8 cellular contexts compared by ENCODE assay signal in genomic region chr6:170554086-170554887, GRCh38. TPM values are rescaled to one million over a fixed set of nuclear protein-coding genes. Genes with fewer than 3 reads are reported as not detected.
A peak's percentile ranks its signal among the peaks of the same experiment; 100 is the strongest.
DNase-seq lines count a peak whose midpoint lies in the region; ATAC-seq and TF ChIP-seq lines count a peak whose summit lies in the region.

TSS of gene TBP (plus strand) at chr6:170554369. CDS start at chr6:170557030, 2,661 bp downstream.

- peaks cover 11 to 36% (median 22%) of the 10 kb centered on the region in 4 donors for H3K4me1 Mint-ChIP-seq in CD4-positive, alpha-beta memory T cell
- peaks cover 40% of the 10 kb centered on the region for H3K4me1 Mint-ChIP-seq in activated CD4-positive, alpha-beta memory T cell treated with anti-CD3 and anti-CD28 coated beads for 36 hours (ENCODE audit: low read depth)

- ATAC-seq in GM19455 (IDR thresholded peaks at IDR 0.05; ENCODE audit: unreplicated experiment), result peak; percentile 97

- intact Hi-C loops in CD4-positive, alpha-beta memory T cell (cut with micrococcal nuclease), result loop anchor here (1.0 kb wide), 5 partner anchors 30 to 852 kb away; partner anchors contain the start of genes C6orf120, DYNLT2, ERMARD and FAM120B
- intact Hi-C loops in activated CD4-positive, alpha-beta memory T cell treated with anti-CD3 and anti-CD28 coated beads for 36 hours (cut with micrococcal nuclease), result loop anchor here (1.0 kb wide), 5 partner anchors 30 to 852 kb away; partner anchors contain the start of genes C6orf120, DYNLT2, ERMARD and FAM120B

- CTCF ChIA-PET in CD4-positive, alpha-beta memory T cell (lab: Charles Lee; ENCODE audit: partially characterized antibody), result interaction anchor here (1.0 to 1.6 kb wide), 2 partner anchors 24 to 30 kb away, joined by 4 to 6 read pairs; partner anchors contain the start of gene PDCD2
- CTCF ChIA-PET in activated CD4-positive, alpha-beta memory T cell treated with anti-CD3 and anti-CD28 coated beads for 36 hours (lab: Charles Lee), result interaction anchor here (0.6 to 2.3 kb wide), 4 partner anchors 9 to 803 kb away, joined by 3 to 12 read pairs (median 4); partner anchors contain the start of genes DYNLT2, ERMARD and PDCD2

- TF ChIP-seq RAD21 in liver (IDR thresholded peaks at IDR 0.05), result peak in 1 of 2 donors; percentile 12

- POLR2A ChIA-PET in CD4-positive, alpha-beta memory T cell (lab: Charles Lee; ENCODE audit: partially characterized antibody), result interaction anchor here (0.9 to 4.1 kb wide), 15 partner anchors 8 to 852 kb away, joined by 3 to 94 read pairs (median 7); partner anchors contain the start of genes C6orf120, DYNLT2, ERMARD and FAM120B
- POLR2A ChIA-PET in activated CD4-positive, alpha-beta memory T cell treated with anti-CD3 and anti-CD28 coated beads for 36 hours (lab: Charles Lee), result interaction anchor here (1.1 to 3.8 kb wide), 3 partner anchors 30 to 853 kb away, joined by 3 to 21 read pairs (median 5); partner anchors contain the start of genes DYNLT2, ERMARD and PDCD2

- DNase-seq in CD4-positive, alpha-beta memory T cell, result peak; percentile 96 to 99 (median 97)
- peak; percentile 95 for DNase-seq in HK-2 (ENCODE audit: unreplicated experiment)
- peak; percentile 97 for DNase-seq in NCI-H82 treated with DMSO at 0.1 percent for 48 hours (lab: John Stamatoyannopoulos, UW; ENCODE audit: unreplicated experiment)
- peak; percentile 99 for DNase-seq in activated CD4-positive, alpha-beta memory T cell treated with anti-CD3 and anti-CD28 coated beads for 36 hours
- DNase-seq in stimulated activated CD4-positive, alpha-beta T cell treated with anti-CD3 and anti-CD28 coated beads, Interleukin-4, amount 100 ng/mL, for 24 hours, result peak; percentile 97

- no peaks in the 10 kb centered on the region for H3K9me3 Mint-ChIP-seq in CD4-positive, alpha-beta memory T cell
- no peaks in the 10 kb centered on the region for H3K9me3 Mint-ChIP-seq in activated CD4-positive, alpha-beta memory T cell treated with anti-CD3 and anti-CD28 coated beads for 36 hours

- H3K27me3 Mint-ChIP-seq in CD4-positive, alpha-beta memory T cell, result no peaks in the 10 kb centered on the region
- no peaks in the 10 kb centered on the region for H3K27me3 Mint-ChIP-seq in activated CD4-positive, alpha-beta memory T cell treated with anti-CD3 and anti-CD28 coated beads for 36 hours

- H3K27ac ChIP-seq in CD4-positive, alpha-beta memory T cell (ENCODE audit: low read depth, low read length), result peak within 1 kb of the TSS; percentile 94
- H3K27ac ChIP-seq in duodenal mucosa (ENCODE audit: low read depth, low read length) (peak within 1 kb of the TSS; percentile 92), liver (ENCODE audit: low read depth in 1 of 2, low read length in 2 of 2) (peak within 1 kb of the TSS; percentile 80 to 98)

- peak within 1 kb of the TSS; percentile 93 to 96 for H3K9ac ChIP-seq in duodenal mucosa (ENCODE audit: low read depth in 1 of 2, low read length in 2 of 2)
- peak within 1 kb of the TSS; percentile 59 to 100 for H3K9ac ChIP-seq in liver (ENCODE audit: low read depth in 1 of 2, low read length in 2 of 2)

- H3K4me3 Mint-ChIP-seq in CD4-positive, alpha-beta memory T cell, result no peak within 1 kb of the TSS
- H3K4me3 Mint-ChIP-seq in activated CD4-positive, alpha-beta memory T cell treated with anti-CD3 and anti-CD28 coated beads for 36 hours, result no peak within 1 kb of the TSS

- no peak for TF ChIP-seq CTCF in liver (IDR thresholded peaks at IDR 0.05; ENCODE audit: low read depth, low read length, missing input control)

- WGBS in liver, result under 1% methylated on average over 48 of the region's 48 CpGs

- peak within 1 kb of the TSS; percentile 63 to 85 for H3K4me3 ChIP-seq in CD4-positive, alpha-beta memory T cell (ENCODE audit: low read length in 2 of 2)
- peak within 1 kb of the TSS; percentile 97 to 99 for H3K4me3 ChIP-seq in duodenal mucosa (ENCODE audit: low read depth in 1 of 2, low read length in 2 of 2)
- H3K4me3 ChIP-seq in liver (ENCODE audit: low read depth in 1 of 3, low read length in 3 of 3), result peak within 1 kb of the TSS; percentile 88 to 100 (median 91)

- H3K9me3 ChIP-seq in CD4-positive, alpha-beta memory T cell (ENCODE audit: control insufficient read depth in 1 of 2, low read length in 2 of 2), result no peaks in the 10 kb centered on the region
- H3K9me3 ChIP-seq in duodenal mucosa (ENCODE audit: control insufficient read depth in 1 of 2, low read length in 2 of 2), result no peaks in the 10 kb centered on the region
- H3K9me3 ChIP-seq in liver (ENCODE audit: control insufficient read depth in 4 of 4, low read length in 3 of 4), result no peaks in the 10 kb centered on the region

- no peak within 1 kb of the TSS for H3K27ac Mint-ChIP-seq in CD4-positive, alpha-beta memory T cell
- H3K27ac Mint-ChIP-seq in activated CD4-positive, alpha-beta memory T cell treated with anti-CD3 and anti-CD28 coated beads for 36 hours, result no peak within 1 kb of the TSS

- H3K27me3 ChIP-seq in CD4-positive, alpha-beta memory T cell (ENCODE audit: insufficient read depth, low read length), result no peaks in the 10 kb centered on the region
- H3K27me3 ChIP-seq in duodenal mucosa (ENCODE audit: control insufficient read depth in 1 of 2, insufficient read depth in 2 of 2, low read length in 2 of 2) (no peaks in the 10 kb centered on the region), liver (ENCODE audit: control insufficient read depth in 4 of 4, insufficient read depth in 4 of 4, low read length in 3 of 4) (no peaks in the 10 kb centered on the region)

- peaks cover 52% of the 10 kb centered on the region for H3K4me1 ChIP-seq in CD4-positive, alpha-beta memory T cell (ENCODE audit: insufficient read depth, low read length)
- peaks cover 31 to 46% of the 10 kb centered on the region in 2 donors for H3K4me1 ChIP-seq in duodenal mucosa (ENCODE audit: control insufficient read depth in 1 of 2, insufficient read depth in 2 of 2, low read length in 2 of 2)
- peaks cover 5 to 46% (median 41%) of the 10 kb centered on the region in 4 donors for H3K4me1 ChIP-seq in liver (ENCODE audit: control insufficient read depth in 4 of 4, insufficient read depth in 4 of 4, low read length in 3 of 4)

- peaks cover 11 to 33% of the 10 kb centered on the region in 2 donors for H3K36me3 Mint-ChIP-seq in CD4-positive, alpha-beta memory T cell
- H3K36me3 Mint-ChIP-seq in activated CD4-positive, alpha-beta memory T cell treated with anti-CD3 and anti-CD28 coated beads for 36 hours, result peaks cover 19% of the 10 kb centered on the region

- H3K36me3 ChIP-seq in CD4-positive, alpha-beta memory T cell (ENCODE audit: insufficient read depth, low read length), result peaks cover 15% of the 10 kb centered on the region
- H3K36me3 ChIP-seq in duodenal mucosa (ENCODE audit: control insufficient read depth in 1 of 2, insufficient read depth in 2 of 2, low read length in 2 of 2) (peaks cover 5 to 16% of the 10 kb centered on the region in 2 donors), liver (ENCODE audit: control insufficient read depth in 4 of 4, insufficient read depth in 3 of 4, low read depth in 1 of 4, low read length in 3 of 4) (peaks cover 0 to 2% (median 0%) of the 10 kb centered on the region in 4 donors)

TF ChIP-seq in liver, 16 proteins besides CTCF, POLR2A, EP300 and RAD21 (continues in another document):
- TF ChIP-seq FOXA1 (IDR thresholded peaks at IDR 0.05) (peak; percentile 22), HNF4G (IDR thresholded peaks at IDR 0.05) (peak; percentile 37), HNF4A (conservative IDR thresholded peaks at IDR 0.05) (peak; percentile 64 to 75), JUND (IDR thresholded peaks at IDR 0.05) (peak; percentile 53 to 65), TAF1 (conservative IDR thresholded peaks at IDR 0.05) (peak; percentile 75), ZBTB33 (IDR thresholded peaks at IDR 0.05) (peak; percentile 93), ATF3 (IDR thresholded peaks at IDR 0.05) (peak; percentile 61), NR2F2 (IDR thresholded peaks at IDR 0.05) (peak; percentile 99), EGR1 (IDR thresholded peaks at IDR 0.05; ENCODE audit: low read depth in 2 of 2) (peak; percentile 63 to 79), MAX (IDR thresholded peaks at IDR 0.05) (peak; percentile 87), SP1 (IDR thresholded peaks at IDR 0.05) (peak; percentile 91)

RNA-seq across cellular contexts. Expression of gene TBP, which starts in this region (rescaled TPM):
- 10 to 100 TPM; 27.2 to 27.5 TPM for total RNA-seq in CD4-positive, alpha-beta memory T cell
- polyA plus RNA-seq in CD4-positive, alpha-beta memory T cell, result 10 to 100 TPM; 13.5 to 22.4 TPM
- total RNA-seq in activated CD4-positive, alpha-beta memory T cell treated with anti-CD3 and anti-CD28 coated beads for 36 hours, result 10 to 100 TPM; 21.2 to 22.3 TPM
- total RNA-seq in liver, result 1 to 10 TPM; 7.5 TPM
- 1 to 10 TPM; 4.5 to 7.1 TPM for polyA plus RNA-seq in liver

Comparison
In these comparisons a context has a peak if more than half of its experiments do, and no peak if none do; other contexts are left out.
1. Peak in every context shown above with its lines: DNase-seq, ATAC-seq, H3K4me3 ChIP-seq and H3K27ac ChIP-seq.